ENCODE assay signal across 22 cellular contexts in the genomic region with DNA sequence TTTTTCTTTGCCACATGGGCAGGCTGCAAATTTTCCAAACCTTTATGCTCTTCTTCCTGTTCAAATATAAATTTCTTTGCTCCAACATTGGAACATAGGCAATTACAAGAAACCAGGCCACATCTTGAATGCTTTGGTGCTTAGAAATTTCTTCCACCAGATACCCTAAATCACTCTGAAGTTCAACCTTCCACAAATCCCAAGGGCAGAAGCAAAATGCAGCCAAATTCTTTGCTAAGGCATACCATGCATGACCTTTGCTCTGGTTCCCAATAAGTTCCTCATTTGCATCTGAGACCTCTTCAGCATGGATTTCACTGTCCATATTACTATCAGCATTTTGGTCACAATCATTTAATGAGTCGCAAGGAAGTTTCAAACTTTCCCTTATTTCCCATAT.
"Had no signal": no experiment of that assay in that cellular context is flagged by ENCODE, and none has a peak within 500 bp of the region (broad histone marks: within the 10 kb centered on the region; RNA-seq: fewer than 3 reads in every experiment).

No MANE protein-coding gene starts in this region.

- H3K4me3 ChIP-seq: MG63 had no signal

- DNase-seq: KBM-7, MG63, NCI-H1092, NCI-H1105 treated with DMSO at 0.1 percent for 48 hours, NCI-H1417 treated with DMSO at 0.1 percent for 48 hours, NCI-H146, NCI-H1694 treated with DMSO at 0.1 percent for 48 hours, NCI-H1930, NCI-H2081, NCI-H2107, NCI-H2171, NCI-H226, NCI-H446, NCI-H510A, NCI-H524 treated with DMSO at 0.1 percent for 48 hours, NCI-H69, NCI-H774, Right ventricle myocardium superior, RPMI8226, SIG-M5, SK-N-SH, SW 1271 had no signal
